In the genomic region with DNA sequence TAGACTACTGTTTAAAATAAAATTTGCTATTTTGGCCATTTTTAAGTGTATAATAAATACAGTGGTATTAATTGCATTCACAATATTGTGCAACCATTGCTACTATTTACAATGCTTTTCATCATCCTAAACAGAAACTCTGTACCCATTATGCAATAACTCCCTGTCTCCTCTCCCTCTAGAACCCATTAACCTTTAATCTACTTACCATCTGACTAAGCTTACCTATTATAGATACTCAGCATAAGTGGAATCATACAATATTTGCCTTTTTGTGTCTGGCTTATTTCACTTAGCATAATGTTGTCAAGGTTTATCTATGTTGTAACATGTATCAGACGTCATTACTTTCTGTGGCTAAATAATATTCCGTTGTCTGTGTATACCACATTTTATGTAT, we compare ENCODE assay signal across 1 cellular context.
TF ChIP-seq lines count a peak whose summit lies in the region.

No MANE protein-coding gene starts in this region.

TF ChIP-seq in HepG2, 621 proteins besides CTCF, POLR2A, EP300 and RAD21 (continued from another document and continues in another):
- no peak for TF ChIP-seq TOE1 (CRISPR knock-in tag; IDR thresholded peaks at IDR 0.05)
- TF ChIP-seq MEF2D (CRISPR knock-in tag; IDR thresholded peaks at IDR 0.05) = no peak
- TF ChIP-seq, protein P1, sequence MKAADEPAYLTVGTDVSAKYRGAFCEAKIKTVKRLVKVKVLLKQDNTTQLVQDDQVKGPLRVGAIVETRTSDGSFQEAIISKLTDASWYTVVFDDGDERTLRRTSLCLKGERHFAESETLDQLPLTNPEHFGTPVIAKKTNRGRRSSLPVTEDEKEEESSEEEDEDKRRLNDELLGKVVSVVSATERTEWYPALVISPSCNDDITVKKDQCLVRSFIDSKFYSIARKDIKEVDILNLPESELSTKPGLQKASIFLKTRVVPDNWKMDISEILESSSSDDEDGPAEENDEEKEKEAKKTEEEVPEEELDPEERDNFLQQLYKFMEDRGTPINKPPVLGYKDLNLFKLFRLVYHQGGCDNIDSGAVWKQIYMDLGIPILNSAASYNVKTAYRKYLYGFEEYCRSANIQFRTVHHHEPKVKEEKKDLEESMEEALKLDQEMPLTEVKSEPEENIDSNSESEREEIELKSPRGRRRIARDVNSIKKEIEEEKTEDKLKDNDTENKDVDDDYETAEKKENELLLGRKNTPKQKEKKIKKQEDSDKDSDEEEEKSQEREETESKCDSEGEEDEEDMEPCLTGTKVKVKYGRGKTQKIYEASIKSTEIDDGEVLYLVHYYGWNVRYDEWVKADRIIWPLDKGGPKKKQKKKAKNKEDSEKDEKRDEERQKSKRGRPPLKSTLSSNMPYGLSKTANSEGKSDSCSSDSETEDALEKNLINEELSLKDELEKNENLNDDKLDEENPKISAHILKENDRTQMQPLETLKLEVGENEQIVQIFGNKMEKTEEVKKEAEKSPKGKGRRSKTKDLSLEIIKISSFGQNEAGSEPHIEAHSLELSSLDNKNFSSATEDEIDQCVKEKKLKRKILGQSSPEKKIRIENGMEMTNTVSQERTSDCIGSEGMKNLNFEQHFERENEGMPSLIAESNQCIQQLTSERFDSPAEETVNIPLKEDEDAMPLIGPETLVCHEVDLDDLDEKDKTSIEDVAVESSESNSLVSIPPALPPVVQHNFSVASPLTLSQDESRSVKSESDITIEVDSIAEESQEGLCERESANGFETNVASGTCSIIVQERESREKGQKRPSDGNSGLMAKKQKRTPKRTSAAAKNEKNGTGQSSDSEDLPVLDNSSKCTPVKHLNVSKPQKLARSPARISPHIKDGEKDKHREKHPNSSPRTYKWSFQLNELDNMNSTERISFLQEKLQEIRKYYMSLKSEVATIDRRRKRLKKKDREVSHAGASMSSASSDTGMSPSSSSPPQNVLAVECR (CRISPR knock-in tag; IDR thresholded peaks at IDR 0.05; ENCODE audit: borderline replicate concordance) = no peak
- TF ChIP-seq ZNF432 (CRISPR knock-in tag; IDR thresholded peaks at IDR 0.05; ENCODE audit: borderline replicate concordance) = no peak
- no peak for TF ChIP-seq STAT5B (CRISPR knock-in tag; IDR thresholded peaks at IDR 0.05)
- TF ChIP-seq, protein P2, sequence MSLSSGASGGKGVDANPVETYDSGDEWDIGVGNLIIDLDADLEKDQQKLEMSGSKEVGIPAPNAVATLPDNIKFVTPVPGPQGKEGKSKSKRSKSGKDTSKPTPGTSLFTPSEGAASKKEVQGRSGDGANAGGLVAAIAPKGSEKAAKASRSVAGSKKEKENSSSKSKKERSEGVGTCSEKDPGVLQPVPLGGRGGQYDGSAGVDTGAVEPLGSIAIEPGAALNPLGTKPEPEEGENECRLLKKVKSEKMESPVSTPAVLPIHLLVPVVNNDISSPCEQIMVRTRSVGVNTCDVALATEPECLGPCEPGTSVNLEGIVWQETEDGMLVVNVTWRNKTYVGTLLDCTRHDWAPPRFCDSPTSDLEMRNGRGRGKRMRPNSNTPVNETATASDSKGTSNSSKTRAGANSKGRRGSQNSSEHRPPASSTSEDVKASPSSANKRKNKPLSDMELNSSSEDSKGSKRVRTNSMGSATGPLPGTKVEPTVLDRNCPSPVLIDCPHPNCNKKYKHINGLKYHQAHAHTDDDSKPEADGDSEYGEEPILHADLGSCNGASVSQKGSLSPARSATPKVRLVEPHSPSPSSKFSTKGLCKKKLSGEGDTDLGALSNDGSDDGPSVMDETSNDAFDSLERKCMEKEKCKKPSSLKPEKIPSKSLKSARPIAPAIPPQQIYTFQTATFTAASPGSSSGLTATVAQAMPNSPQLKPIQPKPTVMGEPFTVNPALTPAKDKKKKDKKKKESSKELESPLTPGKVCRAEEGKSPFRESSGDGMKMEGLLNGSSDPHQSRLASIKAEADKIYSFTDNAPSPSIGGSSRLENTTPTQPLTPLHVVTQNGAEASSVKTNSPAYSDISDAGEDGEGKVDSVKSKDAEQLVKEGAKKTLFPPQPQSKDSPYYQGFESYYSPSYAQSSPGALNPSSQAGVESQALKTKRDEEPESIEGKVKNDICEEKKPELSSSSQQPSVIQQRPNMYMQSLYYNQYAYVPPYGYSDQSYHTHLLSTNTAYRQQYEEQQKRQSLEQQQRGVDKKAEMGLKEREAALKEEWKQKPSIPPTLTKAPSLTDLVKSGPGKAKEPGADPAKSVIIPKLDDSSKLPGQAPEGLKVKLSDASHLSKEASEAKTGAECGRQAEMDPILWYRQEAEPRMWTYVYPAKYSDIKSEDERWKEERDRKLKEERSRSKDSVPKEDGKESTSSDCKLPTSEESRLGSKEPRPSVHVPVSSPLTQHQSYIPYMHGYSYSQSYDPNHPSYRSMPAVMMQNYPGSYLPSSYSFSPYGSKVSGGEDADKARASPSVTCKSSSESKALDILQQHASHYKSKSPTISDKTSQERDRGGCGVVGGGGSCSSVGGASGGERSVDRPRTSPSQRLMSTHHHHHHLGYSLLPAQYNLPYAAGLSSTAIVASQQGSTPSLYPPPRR (CRISPR knock-in tag; IDR thresholded peaks at IDR 0.05; ENCODE audit: borderline replicate concordance) = no peak
- TF ChIP-seq ZNF7 (CRISPR knock-in tag; IDR thresholded peaks at IDR 0.05) = no peak
- TF ChIP-seq, protein P3, sequence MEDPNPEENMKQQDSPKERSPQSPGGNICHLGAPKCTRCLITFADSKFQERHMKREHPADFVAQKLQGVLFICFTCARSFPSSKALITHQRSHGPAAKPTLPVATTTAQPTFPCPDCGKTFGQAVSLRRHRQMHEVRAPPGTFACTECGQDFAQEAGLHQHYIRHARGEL (CRISPR knock-in tag; IDR thresholded peaks at IDR 0.05) = no peak
- TF ChIP-seq HMGA1 (CRISPR knock-in tag; conservative IDR thresholded peaks at IDR 0.05) = no peak
- no peak for TF ChIP-seq ZNF782 (CRISPR knock-in tag; IDR thresholded peaks at IDR 0.05; ENCODE audit: borderline replicate concordance)
- no peak for TF ChIP-seq ZNF468 (CRISPR knock-in tag; IDR thresholded peaks at IDR 0.05)
- TF ChIP-seq, protein P4, sequence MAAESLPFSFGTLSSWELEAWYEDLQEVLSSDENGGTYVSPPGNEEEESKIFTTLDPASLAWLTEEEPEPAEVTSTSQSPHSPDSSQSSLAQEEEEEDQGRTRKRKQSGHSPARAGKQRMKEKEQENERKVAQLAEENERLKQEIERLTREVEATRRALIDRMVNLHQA (CRISPR knock-in tag; IDR thresholded peaks at IDR 0.05) = peak; percentile 86; the same call in 1 of the 2 replicates
- TF ChIP-seq GZF1 (CRISPR knock-in tag; IDR thresholded peaks at IDR 0.05) = no peak
- TF ChIP-seq LCORL (IDR thresholded peaks at IDR 0.05) = peak; percentile 67; the same call in 1 of the 2 replicates
- peak; percentile 53; the same call in 1 of the 2 replicates for TF ChIP-seq LCORL (CRISPR knock-in tag; IDR thresholded peaks at IDR 0.05)
- TF ChIP-seq RNF2 (conservative IDR thresholded peaks at IDR 0.05; ENCODE audit: low read depth) = no peak
- TF ChIP-seq, protein P5, sequence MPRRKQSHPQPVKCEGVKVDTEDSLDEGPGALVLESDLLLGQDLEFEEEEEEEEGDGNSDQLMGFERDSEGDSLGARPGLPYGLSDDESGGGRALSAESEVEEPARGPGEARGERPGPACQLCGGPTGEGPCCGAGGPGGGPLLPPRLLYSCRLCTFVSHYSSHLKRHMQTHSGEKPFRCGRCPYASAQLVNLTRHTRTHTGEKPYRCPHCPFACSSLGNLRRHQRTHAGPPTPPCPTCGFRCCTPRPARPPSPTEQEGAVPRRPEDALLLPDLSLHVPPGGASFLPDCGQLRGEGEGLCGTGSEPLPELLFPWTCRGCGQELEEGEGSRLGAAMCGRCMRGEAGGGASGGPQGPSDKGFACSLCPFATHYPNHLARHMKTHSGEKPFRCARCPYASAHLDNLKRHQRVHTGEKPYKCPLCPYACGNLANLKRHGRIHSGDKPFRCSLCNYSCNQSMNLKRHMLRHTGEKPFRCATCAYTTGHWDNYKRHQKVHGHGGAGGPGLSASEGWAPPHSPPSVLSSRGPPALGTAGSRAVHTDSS (CRISPR knock-in tag; conservative IDR thresholded peaks at IDR 0.05) = no peak
- no peak for TF ChIP-seq ZZZ3 (CRISPR knock-in tag; IDR thresholded peaks at IDR 0.05; ENCODE audit: borderline replicate concordance)
- no peak for TF ChIP-seq ZNF33A (CRISPR knock-in tag; IDR thresholded peaks at IDR 0.05; ENCODE audit: borderline replicate concordance)
- TF ChIP-seq FOXP1 (IDR thresholded peaks at IDR 0.05) = peak; percentile 73
- peak; percentile 96 for TF ChIP-seq FOXP1 (CRISPR knock-in tag; IDR thresholded peaks at IDR 0.05)
- TF ChIP-seq, protein P6, sequence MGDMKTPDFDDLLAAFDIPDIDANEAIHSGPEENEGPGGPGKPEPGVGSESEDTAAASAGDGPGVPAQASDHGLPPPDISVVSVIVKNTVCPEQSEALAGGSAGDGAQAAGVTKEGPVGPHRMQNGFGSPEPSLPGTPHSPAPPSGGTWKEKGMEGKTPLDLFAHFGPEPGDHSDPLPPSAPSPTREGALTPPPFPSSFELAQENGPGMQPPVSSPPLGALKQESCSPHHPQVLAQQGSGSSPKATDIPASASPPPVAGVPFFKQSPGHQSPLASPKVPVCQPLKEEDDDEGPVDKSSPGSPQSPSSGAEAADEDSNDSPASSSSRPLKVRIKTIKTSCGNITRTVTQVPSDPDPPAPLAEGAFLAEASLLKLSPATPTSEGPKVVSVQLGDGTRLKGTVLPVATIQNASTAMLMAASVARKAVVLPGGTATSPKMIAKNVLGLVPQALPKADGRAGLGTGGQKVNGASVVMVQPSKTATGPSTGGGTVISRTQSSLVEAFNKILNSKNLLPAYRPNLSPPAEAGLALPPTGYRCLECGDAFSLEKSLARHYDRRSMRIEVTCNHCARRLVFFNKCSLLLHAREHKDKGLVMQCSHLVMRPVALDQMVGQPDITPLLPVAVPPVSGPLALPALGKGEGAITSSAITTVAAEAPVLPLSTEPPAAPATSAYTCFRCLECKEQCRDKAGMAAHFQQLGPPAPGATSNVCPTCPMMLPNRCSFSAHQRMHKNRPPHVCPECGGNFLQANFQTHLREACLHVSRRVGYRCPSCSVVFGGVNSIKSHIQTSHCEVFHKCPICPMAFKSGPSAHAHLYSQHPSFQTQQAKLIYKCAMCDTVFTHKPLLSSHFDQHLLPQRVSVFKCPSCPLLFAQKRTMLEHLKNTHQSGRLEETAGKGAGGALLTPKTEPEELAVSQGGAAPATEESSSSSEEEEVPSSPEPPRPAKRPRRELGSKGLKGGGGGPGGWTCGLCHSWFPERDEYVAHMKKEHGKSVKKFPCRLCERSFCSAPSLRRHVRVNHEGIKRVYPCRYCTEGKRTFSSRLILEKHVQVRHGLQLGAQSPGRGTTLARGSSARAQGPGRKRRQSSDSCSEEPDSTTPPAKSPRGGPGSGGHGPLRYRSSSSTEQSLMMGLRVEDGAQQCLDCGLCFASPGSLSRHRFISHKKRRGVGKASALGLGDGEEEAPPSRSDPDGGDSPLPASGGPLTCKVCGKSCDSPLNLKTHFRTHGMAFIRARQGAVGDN (CRISPR knock-in tag; IDR thresholded peaks at IDR 0.05) = no peak
- TF ChIP-seq TRIM24 (CRISPR knock-in tag; IDR thresholded peaks at IDR 0.05) = no peak
- TF ChIP-seq MZF1 (CRISPR knock-in tag; IDR thresholded peaks at IDR 0.05; ENCODE audit: borderline replicate concordance) = no peak
- no peak for TF ChIP-seq ZNF572 (CRISPR knock-in tag; IDR thresholded peaks at IDR 0.05)
- TF ChIP-seq SYNCRIP (IDR thresholded peaks at IDR 0.05; ENCODE audit: insufficient read depth, low read depth, low read length) = no peak
- TF ChIP-seq ZBTB3 (CRISPR knock-in tag; IDR thresholded peaks at IDR 0.05; ENCODE audit: borderline replicate concordance, low read depth) = no peak
- 0 out of 4 replicates have a peak, but pooled peaks have one; percentile 24 to 27 for TF ChIP-seq NR2F1 (CRISPR knock-in tag; IDR thresholded peaks at IDR 0.05)
- TF ChIP-seq SIX4 (CRISPR knock-in tag; IDR thresholded peaks at IDR 0.05) = no peak
- TF ChIP-seq, protein P7, sequence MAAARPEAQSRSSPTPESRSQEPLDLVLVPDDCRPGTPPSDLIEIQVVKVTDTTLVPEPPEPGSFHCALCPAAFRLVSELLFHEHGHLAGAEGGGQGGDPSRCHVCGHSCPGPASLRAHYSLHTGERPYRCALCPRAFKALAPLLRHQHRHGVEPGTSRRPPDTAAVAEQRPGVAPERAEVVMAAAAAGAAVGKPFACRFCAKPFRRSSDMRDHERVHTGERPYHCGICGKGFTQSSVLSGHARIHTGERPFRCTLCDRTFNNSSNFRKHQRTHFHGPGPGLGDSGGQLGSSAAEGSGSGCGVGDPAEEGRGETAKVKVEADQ (CRISPR knock-in tag; IDR thresholded peaks at IDR 0.05; ENCODE audit: borderline replicate concordance) = no peak
- TF ChIP-seq NFATC3 (CRISPR knock-in tag; IDR thresholded peaks at IDR 0.05) = no peak
- no peak for TF ChIP-seq ZNF326 (CRISPR knock-in tag; IDR thresholded peaks at IDR 0.05; ENCODE audit: borderline replicate concordance)
- TF ChIP-seq ZNF431 (CRISPR knock-in tag; IDR thresholded peaks at IDR 0.05; ENCODE audit: borderline replicate concordance, low read depth) = no peak
- TF ChIP-seq, protein P8, sequence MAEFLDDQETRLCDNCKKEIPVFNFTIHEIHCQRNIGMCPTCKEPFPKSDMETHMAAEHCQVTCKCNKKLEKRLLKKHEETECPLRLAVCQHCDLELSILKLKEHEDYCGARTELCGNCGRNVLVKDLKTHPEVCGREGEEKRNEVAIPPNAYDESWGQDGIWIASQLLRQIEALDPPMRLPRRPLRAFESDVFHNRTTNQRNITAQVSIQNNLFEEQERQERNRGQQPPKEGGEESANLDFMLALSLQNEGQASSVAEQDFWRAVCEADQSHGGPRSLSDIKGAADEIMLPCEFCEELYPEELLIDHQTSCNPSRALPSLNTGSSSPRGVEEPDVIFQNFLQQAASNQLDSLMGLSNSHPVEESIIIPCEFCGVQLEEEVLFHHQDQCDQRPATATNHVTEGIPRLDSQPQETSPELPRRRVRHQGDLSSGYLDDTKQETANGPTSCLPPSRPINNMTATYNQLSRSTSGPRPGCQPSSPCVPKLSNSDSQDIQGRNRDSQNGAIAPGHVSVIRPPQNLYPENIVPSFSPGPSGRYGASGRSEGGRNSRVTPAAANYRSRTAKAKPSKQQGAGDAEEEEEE (CRISPR knock-in tag; IDR thresholded peaks at IDR 0.05; ENCODE audit: borderline replicate concordance) = no peak
- no peak for TF ChIP-seq HCFC1 (IDR thresholded peaks at IDR 0.05; ENCODE audit: low read depth, low read length)
- TF ChIP-seq ZFP41 (CRISPR knock-in tag; IDR thresholded peaks at IDR 0.05; ENCODE audit: borderline replicate concordance) = no peak
- TF ChIP-seq ZNF569 (CRISPR knock-in tag; IDR thresholded peaks at IDR 0.05; ENCODE audit: borderline replicate concordance) = no peak
- TF ChIP-seq DNMT3B (CRISPR knock-in tag; conservative IDR thresholded peaks at IDR 0.05) = no peak
- no peak for TF ChIP-seq ARID2 (CRISPR knock-in tag; IDR thresholded peaks at IDR 0.05; ENCODE audit: borderline replicate concordance)
